Comparison of ENCODE assay signal across 12 cellular contexts in genomic region chr4:76233967-76234678, GRCh38. TPM values are rescaled to one million over a fixed set of nuclear protein-coding genes. Genes with fewer than 3 reads are reported as not detected.
DNase-seq lines count a peak whose midpoint lies in the region; TF ChIP-seq lines count a peak whose summit lies in the region.
"Had no signal": no experiment of that assay in that cellular context is flagged by ENCODE, and none has a peak within 500 bp of the region (broad histone marks: within the 10 kb centered on the region; RNA-seq: fewer than 3 reads in every experiment).

No MANE protein-coding gene starts in this region.

- TF ChIP-seq CTCF in VCaP (conservative IDR thresholded peaks at IDR 0.05): no peak
- TF ChIP-seq CTCF in suprapubic skin (IDR thresholded peaks at IDR 0.05): no peak

- no peaks in the 10 kb centered on the region for H3K27me3 ChIP-seq in suprapubic skin
- H3K27me3 ChIP-seq: ascending aorta had no signal

- H3K9me3 ChIP-seq in iPS-18c (ENCODE audit: control insufficient read depth, insufficient read depth, low read length) (peaks cover 8% of the 10 kb centered on the region), suprapubic skin (no peaks in the 10 kb centered on the region)
- H3K9me3 ChIP-seq: ascending aorta had no signal

- 49% methylated on average over 14 of the region's 14 CpGs for WGBS in suprapubic skin

- no peaks in the 10 kb centered on the region for H3K36me3 ChIP-seq in suprapubic skin
- H3K36me3 ChIP-seq: ascending aorta had no signal

- no peak for TF ChIP-seq EP300 in suprapubic skin (IDR thresholded peaks at IDR 0.05)

- DNase-seq in NCI-H146 (lab: John Stamatoyannopoulos, UW): peak; percentile 27
- no peak for DNase-seq in NCI-H146 treated with DMSO at 0.1 percent for 48 hours (lab: John Stamatoyannopoulos, UW; ENCODE audit: unreplicated experiment)
- no peak for DNase-seq in suprapubic skin (ENCODE audit: low spot score in 2 of 2)
- DNase-seq in SHP77 treated with DMSO at 0.1 percent for 48 hours (lab: John Stamatoyannopoulos, UW): no peak
- DNase-seq in SIG-M5 treated with dmso at 0.1 percent for 504 hours (lab: John Stamatoyannopoulos, UW; ENCODE audit: unreplicated experiment): no peak
- no peak for DNase-seq in activated CD8-positive, alpha-beta memory T cell treated with anti-CD3 and anti-CD28 coated beads, Interleukin-2, amount 50 U/mL, for 4 hours
- DNase-seq: NCI-H2107; stimulated activated CD4-positive, alpha-beta T cell treated with anti-CD3 and anti-CD28 coated beads, Interleukin-4, amount 100 ng/mL, for 1 hour; stimulated activated naive CD8-positive, alpha-beta T cell treated with anti-CD3 and anti-CD28 coated beads, Interleukin-15, Interleukin-2, amounts not matched to agents 100 U/mL and 50 U/mL, for 24 hours had no signal

- peak overlapping the region; percentile 72; the same call in 1 of the 2 replicates for H3K27ac ChIP-seq in VCaP
- peak overlapping the region; percentile 73 for H3K27ac ChIP-seq in suprapubic skin
- H3K27ac ChIP-seq: ascending aorta had no signal

- TF ChIP-seq POLR2A in suprapubic skin (IDR thresholded peaks at IDR 0.05): no peak

- H3K4me3 ChIP-seq in iPS-18c (ENCODE audit: insufficient read depth, low read depth, low read length) (peak overlapping the region; percentile 52), suprapubic skin (peak overlapping the region; percentile 34)
- H3K4me3 ChIP-seq: ascending aorta had no signal

- peaks cover 48% of the 10 kb centered on the region for H3K4me1 ChIP-seq in suprapubic skin
- H3K4me1 ChIP-seq: ascending aorta had no signal

RNA-seq across cellular contexts. Expression of gene FAM47E, which starts 17.4 kb away (rescaled TPM):
- 1 to 10 TPM in 2 of 4 donors, under 1 TPM in 2; 0.30 to 5.3 (median 0.98) TPM for total RNA-seq in suprapubic skin
- total RNA-seq: ascending aorta had no signal

RNA-seq across cellular contexts. Expression of gene SCARB2, which starts 20.5 kb away (rescaled TPM):
- 100 to 1,000 TPM in 2 of 4 donors, 10 to 100 TPM in 2; 87.6 to 107 (median 95.8) TPM for total RNA-seq in suprapubic skin
